ENCODE assay signal across 18 cellular contexts in the genomic region with DNA sequence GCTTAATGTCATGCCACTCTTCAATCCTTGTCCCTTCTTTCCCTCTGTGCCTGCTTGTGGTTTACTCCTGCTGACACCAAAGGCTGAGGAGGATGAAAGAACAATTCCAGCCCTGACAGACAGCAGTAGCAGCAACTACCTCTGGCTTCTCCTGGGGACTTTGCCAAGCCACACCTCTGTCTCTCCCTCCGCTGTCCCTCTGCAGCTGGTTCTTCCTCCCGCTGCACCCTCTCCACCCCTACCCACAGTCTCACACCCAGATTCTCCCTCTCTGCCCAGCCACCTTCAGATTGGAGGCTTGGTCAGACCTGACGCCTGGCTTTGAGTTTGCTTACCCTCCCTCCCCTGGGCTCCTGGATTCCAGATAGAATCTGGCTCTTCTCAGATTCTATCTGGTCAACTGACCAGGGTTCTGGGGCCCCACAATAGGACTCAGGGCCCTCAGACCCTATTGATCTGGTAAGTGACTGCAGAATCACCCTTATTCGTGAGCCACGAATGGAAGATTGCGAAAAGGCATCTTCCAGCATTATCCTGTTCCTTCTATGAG. TPM values are rescaled to one million over a fixed set of nuclear protein-coding genes. Genes with fewer than 3 reads are reported as not detected.
DNase-seq lines count a peak whose midpoint lies in the region.
"Had no signal": no experiment of that assay in that cellular context is flagged by ENCODE, and none has a peak within 500 bp of the region (broad histone marks: within the 10 kb centered on the region; RNA-seq: fewer than 3 reads in every experiment).

No MANE protein-coding gene starts in this region.

- DNase-seq in NCI-H2107 treated with DMSO at 0.1 percent for 48 hours (lab: John Stamatoyannopoulos, UW; ENCODE audit: unreplicated experiment) (peak; percentile 9), NCI-H2107 (lab: John Stamatoyannopoulos, UW) (no peak), islet precursor cell (no peak), NCI-H1930 (lab: John Stamatoyannopoulos, UW) (no peak)
- no peak for DNase-seq in activated CD4-positive, alpha-beta memory T cell treated with anti-CD3 and anti-CD28 coated beads for 36 hours
- DNase-seq in activated effector memory CD4-positive, alpha-beta T cell treated with Interleukin-2 at 50 U/mL for 16 hours: no peak
- DNase-seq: 8988T, H7, KG1, NCI-H1417, NCI-H345 had no signal

- H3K36me3 ChIP-seq in BLaER1 treated with 17β-estradiol and CSF1 and Interleukin-3, amounts not matched to agents 10 nM and 100 nM: no peaks in the 10 kb centered on the region
- no peaks in the 10 kb centered on the region for H3K36me3 ChIP-seq in muscle layer of colon (ENCODE audit: insufficient read depth, low read length)
- H3K36me3 ChIP-seq: brain microvascular endothelial cell had no signal

- H3K27me3 ChIP-seq in BLaER1 treated with 17β-estradiol and CSF1 and Interleukin-3, amounts not matched to agents 10 nM and 100 nM: no peaks in the 10 kb centered on the region
- H3K27me3 ChIP-seq in muscle layer of colon (ENCODE audit: control insufficient read depth in 1 of 2, insufficient read depth in 2 of 2, low read length in 2 of 2): no peaks in the 10 kb centered on the region
- H3K27me3 ChIP-seq: brain microvascular endothelial cell, hepatocyte had no signal

- no peak overlapping the region; a peak in 1 of 22 replicates for H3K9ac ChIP-seq in BLaER1 treated with 17β-estradiol and CSF1 and Interleukin-3, amounts not matched to agents 10 nM and 100 nM
- no peak overlapping the region for H3K9ac ChIP-seq in muscle layer of colon (ENCODE audit: low read length)

- H3K36me3 Mint-ChIP-seq in activated CD4-positive, alpha-beta memory T cell treated with anti-CD3 and anti-CD28 coated beads for 36 hours: no peaks in the 10 kb centered on the region

- H3K9me3 Mint-ChIP-seq in activated CD4-positive, alpha-beta memory T cell treated with anti-CD3 and anti-CD28 coated beads for 36 hours: no peaks in the 10 kb centered on the region

- peak overlapping the region; percentile 95 for H3K27ac Mint-ChIP-seq in activated CD4-positive, alpha-beta memory T cell treated with anti-CD3 and anti-CD28 coated beads for 36 hours
- H3K27ac Mint-ChIP-seq: progenitor cell of endocrine pancreas had no signal

- no peaks in the 10 kb centered on the region for H3K9me3 ChIP-seq in BLaER1 treated with 17β-estradiol and CSF1 and Interleukin-3, amounts not matched to agents 10 nM and 100 nM (replicated peaks in 1 of 11)
- no peaks in the 10 kb centered on the region for H3K9me3 ChIP-seq in muscle layer of colon (ENCODE audit: low read length)

- peak overlapping the region in 7 of 11 experiments; percentile 4 to 55 (median 23); a peak in 11 of 22 replicates for H3K27ac ChIP-seq in BLaER1 treated with 17β-estradiol and CSF1 and Interleukin-3, amounts not matched to agents 10 nM and 100 nM
- peak overlapping the region; percentile 3 for H3K27ac ChIP-seq in muscle layer of colon (ENCODE audit: low read depth, low read length)
- H3K27ac ChIP-seq: brain microvascular endothelial cell, hepatocyte, VCaP had no signal

- peaks cover 39 to 85% (median 58%) of the 10 kb centered on the region in 10 experiments for H3K4me1 ChIP-seq in BLaER1 treated with 17β-estradiol and CSF1 and Interleukin-3, amounts not matched to agents 10 nM and 100 nM
- peaks cover 44% of the 10 kb centered on the region for H3K4me1 ChIP-seq in muscle layer of colon (ENCODE audit: insufficient read depth, low read length)

- intact Hi-C loops in activated CD4-positive, alpha-beta memory T cell treated with anti-CD3 and anti-CD28 coated beads for 36 hours (cut with micrococcal nuclease): loop anchor here (1.0 to 5.0 kb wide), 6 partner anchors 9 to 1825 kb away; partner anchors contain the start of gene RARS1

- H3K27me3 Mint-ChIP-seq in activated CD4-positive, alpha-beta memory T cell treated with anti-CD3 and anti-CD28 coated beads for 36 hours: no peaks in the 10 kb centered on the region

- H3K4me3 Mint-ChIP-seq in activated CD4-positive, alpha-beta memory T cell treated with anti-CD3 and anti-CD28 coated beads for 36 hours: peak overlapping the region; percentile 79

- H4K20me1 ChIP-seq in BLaER1 treated with 17β-estradiol and CSF1 and Interleukin-3, amounts not matched to agents 10 nM and 100 nM: no peaks in the 10 kb centered on the region; a peak in 1 of 22 replicates

- POLR2A ChIA-PET in activated CD4-positive, alpha-beta memory T cell treated with anti-CD3 and anti-CD28 coated beads for 36 hours (lab: Charles Lee): interaction anchor here (1.8 to 3.7 kb wide), 5 partner anchors 9 to 25 kb away, joined by 5 to 38 read pairs (median 21); partner anchors contain the start of gene LCP2

- H3K4me3 ChIP-seq in BLaER1 treated with 17β-estradiol and CSF1 and Interleukin-3, amounts not matched to agents 10 nM and 100 nM: no peak overlapping the region
- no peak overlapping the region for H3K4me3 ChIP-seq in muscle layer of colon (ENCODE audit: low read depth in 1 of 2, low read length in 2 of 2)
- H3K4me3 ChIP-seq: hepatocyte had no signal

- H3K4me2 ChIP-seq in BLaER1 treated with 17β-estradiol and CSF1 and Interleukin-3, amounts not matched to agents 10 nM and 100 nM: peak overlapping the region; percentile 15 to 98 (median 77)
- H3K4me2 ChIP-seq: hepatocyte had no signal

- CTCF ChIA-PET in activated CD4-positive, alpha-beta memory T cell treated with anti-CD3 and anti-CD28 coated beads for 36 hours (lab: Charles Lee): interaction anchor here (4.6 kb wide), 1 partner anchor 14 kb away, joined by 26 read pairs; the partner anchor contains the start of gene LCP2

- H3K4me1 Mint-ChIP-seq in activated CD4-positive, alpha-beta memory T cell treated with anti-CD3 and anti-CD28 coated beads for 36 hours (ENCODE audit: low read depth): peaks cover 55% of the 10 kb centered on the region

RNA-seq across cellular contexts. Expression of gene LCP2, which starts 14.4 kb away (rescaled TPM):
- 100 to 1,000 TPM; 212 to 213 TPM for total RNA-seq in activated CD4-positive, alpha-beta memory T cell treated with anti-CD3 and anti-CD28 coated beads for 36 hours
- total RNA-seq: G401, progenitor cell of endocrine pancreas had no signal
